Comparison of ENCODE assay signal across 14 cellular contexts in the genomic region with DNA sequence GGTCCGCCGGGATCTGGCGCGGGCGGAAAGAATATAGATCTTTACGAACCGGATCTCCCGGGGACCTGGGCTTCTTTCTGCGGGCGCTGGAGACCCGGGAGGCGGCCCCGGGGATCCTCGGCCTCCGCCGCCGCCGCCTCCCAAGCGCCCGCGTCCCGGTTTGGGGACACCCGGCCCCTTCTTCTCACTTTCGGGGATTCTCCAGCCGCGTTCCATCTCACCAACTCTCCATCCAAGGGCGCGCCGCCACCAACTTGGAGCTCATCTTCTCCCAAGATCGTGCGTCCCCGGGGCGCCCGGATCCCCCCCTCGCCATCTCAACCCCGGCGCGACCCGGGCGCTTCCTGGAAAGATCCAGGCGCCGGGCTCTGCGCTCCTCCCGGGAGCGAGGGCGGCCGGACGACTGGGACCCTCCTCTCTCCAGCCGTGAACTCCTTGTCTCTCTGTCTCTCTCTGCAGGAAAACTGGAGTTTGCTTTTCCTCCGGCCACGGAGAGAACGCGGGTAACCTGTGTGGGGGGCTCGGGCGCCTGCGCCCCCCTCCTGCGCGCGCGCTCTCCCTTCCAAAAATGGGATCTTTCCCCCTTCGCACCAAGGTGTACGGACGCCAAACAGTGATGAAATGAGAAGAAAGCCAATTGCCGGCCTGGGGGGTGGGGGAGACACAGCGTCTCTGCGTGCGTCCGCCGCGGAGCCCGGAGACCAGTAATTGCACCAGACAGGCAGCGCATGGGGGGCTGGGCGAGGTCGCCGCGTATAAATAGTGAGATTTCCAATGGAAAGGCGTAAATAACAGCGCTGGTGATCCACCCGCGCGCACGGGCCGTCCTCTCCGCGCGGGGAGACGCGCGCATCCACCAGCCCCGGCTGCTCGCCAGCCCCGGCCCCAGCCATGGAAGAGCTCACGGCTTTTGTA. TPM values are rescaled to one million over a fixed set of nuclear protein-coding genes. Genes with fewer than 3 reads are reported as not detected.
DNase-seq lines count a peak whose midpoint lies in the region; ATAC-seq and TF ChIP-seq lines count a peak whose summit lies in the region.
"Had no signal": no experiment of that assay in that cellular context is flagged by ENCODE, and none has a peak within 500 bp of the region (broad histone marks: within the 10 kb centered on the region; RNA-seq: fewer than 3 reads in every experiment).

A gene (plus strand): TSS at position 785 of the 915 bp plus-strand sequence. CDS start 107 bp downstream, at position 892.

- peak within 1 kb of the TSS; percentile 35 for H3K4me3 ChIP-seq in iPS-18a (ENCODE audit: low read length)
- H3K4me3 ChIP-seq in gastrocnemius medialis: peak within 1 kb of the TSS in 3 of 4 donors; percentile 11 to 25 (median 13)
- H3K4me3 ChIP-seq in transverse colon: no peak within 1 kb of the TSS
- H3K4me3 ChIP-seq: A549 had no signal

- intact Hi-C loops in activated CD4-positive, alpha-beta memory T cell treated with anti-CD3 and anti-CD28 coated beads for 36 hours (cut with micrococcal nuclease): no loop called here
- intact Hi-C loops in activated T-helper 1 cell treated with anti-CD3 and anti-CD28 coated beads, Interleukin-12 subunit alpha, Interleukin-12 subunit beta, Interleukin-2, Interleukin-4 antibody, amounts not matched to agents 30 ng/mL and 10 ng/mL and 1 ng/mL, durations not matched to agents 14 hours and 24 hours and 36 hours (cut with micrococcal nuclease): no loop called here
- intact Hi-C loops in gastrocnemius medialis (cut with DNase I; ENCODE audit: low total_unique reads): no loop called here
- intact Hi-C loops in transverse colon (cut with DNase I; ENCODE audit: low total_unique reads): no loop called here

- H3K9me3 ChIP-seq in iPS-18a (ENCODE audit: control insufficient read depth, low read depth, low read length) (peaks cover 17% of the 10 kb centered on the region), gastrocnemius medialis (no peaks in the 10 kb centered on the region), transverse colon (no peaks in the 10 kb centered on the region)
- H3K9me3 ChIP-seq: A549 had no signal

- no peak for TF ChIP-seq EP300 in transverse colon (IDR thresholded peaks at IDR 0.05; ENCODE audit: low read depth)

- CTCF ChIA-PET in activated CD4-positive, alpha-beta memory T cell treated with anti-CD3 and anti-CD28 coated beads, Interleukin-2, amount 10 ng/mL, durations not matched to agents 7 days and 5 days (lab: Charles Lee): no interaction called here
- CTCF ChIA-PET in activated CD4-positive, alpha-beta memory T cell treated with anti-CD3 and anti-CD28 coated beads for 36 hours (lab: Charles Lee): no interaction called here

- POLR2A ChIA-PET in activated CD4-positive, alpha-beta memory T cell treated with anti-CD3 and anti-CD28 coated beads, Interleukin-2, amount 10 ng/mL, durations not matched to agents 7 days and 5 days (lab: Charles Lee): no interaction called here
- POLR2A ChIA-PET in activated CD4-positive, alpha-beta memory T cell treated with anti-CD3 and anti-CD28 coated beads for 36 hours (lab: Charles Lee): no interaction called here

- H3K27ac Mint-ChIP-seq in activated CD4-positive, alpha-beta memory T cell treated with anti-CD3 and anti-CD28 coated beads, Interleukin-2, amount 10 ng/mL, durations not matched to agents 7 days and 5 days: no peak within 1 kb of the TSS
- H3K27ac Mint-ChIP-seq in activated CD4-positive, alpha-beta memory T cell treated with anti-CD3 and anti-CD28 coated beads for 36 hours: no peak within 1 kb of the TSS
- peak within 1 kb of the TSS; percentile 52 for H3K27ac Mint-ChIP-seq in activated T-helper 1 cell treated with anti-CD3 and anti-CD28 coated beads, Interleukin-12 subunit alpha, Interleukin-12 subunit beta, Interleukin-2, Interleukin-4 antibody, amounts not matched to agents 30 ng/mL and 10 ng/mL and 1 ng/mL, durations not matched to agents 14 hours and 24 hours and 36 hours
- H3K27ac Mint-ChIP-seq: CD4-positive, alpha-beta memory T cell had no signal

- 13 to 33% methylated on average over 4 to 80 of the region's 93 CpGs for WGBS in transverse colon (ENCODE audit: low coverage in 1 of 2), 2 donors

- no peak for ATAC-seq in gastrocnemius medialis
- ATAC-seq: A549 had no signal

- H3K4me1 ChIP-seq in iPS-18a (ENCODE audit: control insufficient read depth, low read depth, low read length) (no peaks in the 10 kb centered on the region), gastrocnemius medialis (no peaks in the 10 kb centered on the region), transverse colon (no peaks in the 10 kb centered on the region)
- H3K4me1 ChIP-seq: A549 had no signal

- H3K9ac ChIP-seq in iPS-18a (ENCODE audit: low read length): no peak within 1 kb of the TSS

- H3K27me3 ChIP-seq in iPS-18a (ENCODE audit: control insufficient read depth, insufficient read depth, low read length) (peaks cover 98% of the 10 kb centered on the region), gastrocnemius medialis (peaks cover 40 to 61% (median 60%) of the 10 kb centered on the region in 3 donors), transverse colon (peaks cover 83% of the 10 kb centered on the region)

- DNase-seq in activated CD4-positive, alpha-beta memory T cell treated with anti-CD3 and anti-CD28 coated beads, Interleukin-2, amount 10 ng/mL, durations not matched to agents 7 days and 5 days: peak; percentile 6
- no peak for DNase-seq in activated CD4-positive, alpha-beta memory T cell treated with anti-CD3 and anti-CD28 coated beads for 36 hours
- no peak for DNase-seq in activated T-helper 1 cell treated with anti-CD3 and anti-CD28 coated beads, Interleukin-12 subunit alpha, Interleukin-12 subunit beta, Interleukin-2, Interleukin-4 antibody, amounts not matched to agents 30 ng/mL and 10 ng/mL and 1 ng/mL, durations not matched to agents 14 hours and 24 hours and 36 hours (ENCODE audit: low spot score)
- peak in 1 of 2 donors; percentile 40 for DNase-seq in gastrocnemius medialis
- DNase-seq in putamen (ENCODE audit: low spot score): no peak
- no peak for DNase-seq in transverse colon
- no peak for DNase-seq in NCI-H1105 treated with DMSO at 0.1 percent for 48 hours (lab: John Stamatoyannopoulos, UW)
- DNase-seq: CD4-positive, alpha-beta memory T cell; NCI-H1694; NCI-H510A had no signal

- in situ Hi-C loops in gastrocnemius medialis (cut with MboI; ENCODE audit: low sequenced_read_pairs in 4 of 4) (no loop called here), transverse colon (cut with MboI; ENCODE audit: low pct_ligation_motif_present in 1 of 4, low pct_unique_long_range_greater_than_20kb in 1 of 4, low sequenced_read_pairs in 3 of 4) (no loop called here)

- no peak for TF ChIP-seq CTCF in gastrocnemius medialis (IDR thresholded peaks at IDR 0.05 in 4 of 5, conservative IDR thresholded peaks at IDR 0.05 in 1 of 5)
- TF ChIP-seq CTCF in transverse colon (IDR thresholded peaks at IDR 0.05): no peak

- H3K27ac ChIP-seq in iPS-18a (ENCODE audit: low read length): no peak within 1 kb of the TSS
- no peak within 1 kb of the TSS for H3K27ac ChIP-seq in gastrocnemius medialis
- H3K27ac ChIP-seq in transverse colon: no peak within 1 kb of the TSS
- H3K27ac ChIP-seq: A549 had no signal

- H3K36me3 ChIP-seq in iPS-18a (ENCODE audit: control insufficient read depth, low read depth, low read length): no peaks in the 10 kb centered on the region
- no peaks in the 10 kb centered on the region for H3K36me3 ChIP-seq in gastrocnemius medialis
- no peaks in the 10 kb centered on the region for H3K36me3 ChIP-seq in transverse colon

- TF ChIP-seq POLR2A in gastrocnemius medialis (IDR thresholded peaks at IDR 0.05): peak in 1 of 2 donors; percentile 19
- no peak for TF ChIP-seq POLR2A in transverse colon (IDR thresholded peaks at IDR 0.05)

- peaks cover 5% of the 10 kb centered on the region for H3K9me3 Mint-ChIP-seq in activated CD4-positive, alpha-beta memory T cell treated with anti-CD3 and anti-CD28 coated beads, Interleukin-2, amount 10 ng/mL, durations not matched to agents 7 days and 5 days
- no peaks in the 10 kb centered on the region for H3K9me3 Mint-ChIP-seq in activated CD4-positive, alpha-beta memory T cell treated with anti-CD3 and anti-CD28 coated beads for 36 hours
- peaks cover 6% of the 10 kb centered on the region for H3K9me3 Mint-ChIP-seq in activated T-helper 1 cell treated with anti-CD3 and anti-CD28 coated beads, Interleukin-12 subunit alpha, Interleukin-12 subunit beta, Interleukin-2, Interleukin-4 antibody, amounts not matched to agents 30 ng/mL and 10 ng/mL and 1 ng/mL, durations not matched to agents 14 hours and 24 hours and 36 hours

- peaks cover 47% of the 10 kb centered on the region for H3K27me3 Mint-ChIP-seq in activated CD4-positive, alpha-beta memory T cell treated with anti-CD3 and anti-CD28 coated beads, Interleukin-2, amount 10 ng/mL, durations not matched to agents 7 days and 5 days
- peaks cover 54% of the 10 kb centered on the region for H3K27me3 Mint-ChIP-seq in activated CD4-positive, alpha-beta memory T cell treated with anti-CD3 and anti-CD28 coated beads for 36 hours
- peaks cover 58% of the 10 kb centered on the region for H3K27me3 Mint-ChIP-seq in activated T-helper 1 cell treated with anti-CD3 and anti-CD28 coated beads, Interleukin-12 subunit alpha, Interleukin-12 subunit beta, Interleukin-2, Interleukin-4 antibody, amounts not matched to agents 30 ng/mL and 10 ng/mL and 1 ng/mL, durations not matched to agents 14 hours and 24 hours and 36 hours (ENCODE audit: insufficient read depth)

- no peaks in the 10 kb centered on the region for H3K36me3 Mint-ChIP-seq in activated CD4-positive, alpha-beta memory T cell treated with anti-CD3 and anti-CD28 coated beads, Interleukin-2, amount 10 ng/mL, durations not matched to agents 7 days and 5 days (ENCODE audit: low read depth)
- H3K36me3 Mint-ChIP-seq in activated CD4-positive, alpha-beta memory T cell treated with anti-CD3 and anti-CD28 coated beads for 36 hours: no peaks in the 10 kb centered on the region
- no peaks in the 10 kb centered on the region for H3K36me3 Mint-ChIP-seq in activated T-helper 1 cell treated with anti-CD3 and anti-CD28 coated beads, Interleukin-12 subunit alpha, Interleukin-12 subunit beta, Interleukin-2, Interleukin-4 antibody, amounts not matched to agents 30 ng/mL and 10 ng/mL and 1 ng/mL, durations not matched to agents 14 hours and 24 hours and 36 hours (ENCODE audit: low read depth)

- H3K4me1 Mint-ChIP-seq in activated CD4-positive, alpha-beta memory T cell treated with anti-CD3 and anti-CD28 coated beads, Interleukin-2, amount 10 ng/mL, durations not matched to agents 7 days and 5 days: no peaks in the 10 kb centered on the region
- peaks cover 3% of the 10 kb centered on the region for H3K4me1 Mint-ChIP-seq in activated CD4-positive, alpha-beta memory T cell treated with anti-CD3 and anti-CD28 coated beads for 36 hours (ENCODE audit: low read depth)
- no peaks in the 10 kb centered on the region for H3K4me1 Mint-ChIP-seq in activated T-helper 1 cell treated with anti-CD3 and anti-CD28 coated beads, Interleukin-12 subunit alpha, Interleukin-12 subunit beta, Interleukin-2, Interleukin-4 antibody, amounts not matched to agents 30 ng/mL and 10 ng/mL and 1 ng/mL, durations not matched to agents 14 hours and 24 hours and 36 hours (ENCODE audit: low read depth)

- H3K4me3 Mint-ChIP-seq in activated CD4-positive, alpha-beta memory T cell treated with anti-CD3 and anti-CD28 coated beads, Interleukin-2, amount 10 ng/mL, durations not matched to agents 7 days and 5 days: no peak within 1 kb of the TSS
- H3K4me3 Mint-ChIP-seq in activated CD4-positive, alpha-beta memory T cell treated with anti-CD3 and anti-CD28 coated beads for 36 hours: no peak within 1 kb of the TSS
- no peak within 1 kb of the TSS for H3K4me3 Mint-ChIP-seq in activated T-helper 1 cell treated with anti-CD3 and anti-CD28 coated beads, Interleukin-12 subunit alpha, Interleukin-12 subunit beta, Interleukin-2, Interleukin-4 antibody, amounts not matched to agents 30 ng/mL and 10 ng/mL and 1 ng/mL, durations not matched to agents 14 hours and 24 hours and 36 hours
- H3K4me3 Mint-ChIP-seq: CD4-positive, alpha-beta memory T cell had no signal

RNA-seq across cellular contexts. Expression of the gene that starts here (rescaled TPM):
- not detected for total RNA-seq in activated CD4-positive, alpha-beta memory T cell treated with anti-CD3 and anti-CD28 coated beads, Interleukin-2, amount 10 ng/mL, durations not matched to agents 7 days and 5 days
- total RNA-seq in activated CD4-positive, alpha-beta memory T cell treated with anti-CD3 and anti-CD28 coated beads for 36 hours: not detected
- not detected in 2 replicates for total RNA-seq in activated T-helper 1 cell treated with anti-CD3 and anti-CD28 coated beads, Interleukin-12 subunit alpha, Interleukin-12 subunit beta, Interleukin-2, Interleukin-4 antibody, amounts not matched to agents 30 ng/mL and 10 ng/mL and 1 ng/mL, durations not matched to agents 14 hours and 24 hours and 36 hours
- total RNA-seq in gastrocnemius medialis: 1 to 10 TPM in 2 of 4 donors, under 1 TPM in 2; 0.29 to 2.8 (median 0.89) TPM
- total RNA-seq in transverse colon: 1 to 10 TPM in 1 of 4 donors, under 1 TPM in 2, not detected in 1; 0.14 to 2.6 (median 0.16) TPM
- total RNA-seq: CD4-positive, alpha-beta memory T cell; myocyte; pulmonary artery endothelial cell had no signal

Comparison
In these comparisons a context has a peak if more than half of its experiments do, and no peak if none do; other contexts are left out.
1. Peak in DNase-seq in activated CD4-positive, alpha-beta memory T cell treated with anti-CD3 and anti-CD28 coated beads, Interleukin-2, amount 10 ng/mL, durations not matched to agents 7 days and 5 days; RNA of the gene not detected or under 1 TPM.
2. H3K4me3 ChIP-seq: peak in iPS-18a (single experiment) and gastrocnemius medialis (3 of 4); none in transverse colon (0 of 4).